ENCODE assay signal across 8 cellular contexts in the genomic region with DNA sequence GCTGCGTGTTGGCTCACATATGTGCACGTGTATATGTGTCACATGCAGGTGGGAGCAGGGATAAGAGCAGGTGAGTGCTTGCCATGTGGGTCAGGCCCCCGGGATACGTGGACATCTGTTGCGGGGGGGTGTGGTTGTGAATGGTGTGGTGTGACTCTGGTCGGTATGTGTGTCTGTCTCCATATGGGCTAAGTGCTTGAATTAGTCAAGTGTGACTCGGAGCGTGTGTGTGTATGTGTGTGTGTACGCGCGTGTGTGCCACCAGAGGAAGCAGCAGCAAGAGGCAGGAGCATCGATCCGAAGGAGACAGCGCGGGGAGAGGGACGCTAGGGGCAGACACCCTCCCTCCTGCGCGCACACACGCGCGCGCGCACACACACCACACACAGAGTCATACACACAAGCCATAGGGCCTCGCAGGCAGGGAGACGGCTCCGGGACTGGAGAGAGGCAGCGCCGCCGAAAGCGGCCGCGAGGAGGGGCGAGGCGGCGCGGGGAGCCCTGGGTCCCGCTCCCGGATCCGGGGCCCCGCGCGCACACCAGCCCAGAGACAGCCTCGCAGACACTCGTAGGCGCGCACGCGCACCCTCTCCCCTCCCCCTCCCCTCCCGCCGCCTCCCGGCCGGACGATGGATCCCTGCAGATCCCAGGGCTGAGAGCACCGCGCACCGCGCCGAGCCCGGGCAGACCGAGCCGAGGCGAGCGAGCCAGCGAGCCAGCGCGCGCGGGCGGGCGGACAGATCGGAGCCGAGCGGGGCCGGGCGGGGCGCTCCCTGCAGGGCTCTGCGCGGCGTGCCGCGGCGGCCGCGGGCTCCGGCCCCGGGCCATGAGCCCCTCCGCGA. TPM values are rescaled to one million over a fixed set of nuclear protein-coding genes. Genes with fewer than 3 reads are reported as not detected.
A peak's percentile ranks its signal among the peaks of the same experiment; 100 is the strongest.
DNase-seq lines count a peak whose midpoint lies in the region; ATAC-seq and TF ChIP-seq lines count a peak whose summit lies in the region.

Gene ASIC1 (plus strand): TSS at position 597 of the 842 bp plus-strand sequence. CDS start 1,171 bp downstream, outside the sequence.

- H3K4me1 Mint-ChIP-seq in activated T-helper 17 cell treated with anti-CD3 and anti-CD28 coated beads, Interleukin-2, amount 50 U/mL, for 72 hours = peaks cover 19% of the 10 kb centered on the region
- peaks cover 43 to 59% (median 51%) of the 10 kb centered on the region in 4 donors for H3K4me1 Mint-ChIP-seq in naive thymus-derived CD8-positive, alpha-beta T cell

- peak; percentile 14; the same call in 1 of the 2 replicates for TF ChIP-seq CTCF in AG04450 (IDR thresholded peaks at IDR 0.05; ENCODE audit: low read depth, low read length)
- TF ChIP-seq CTCF in fibroblast of pulmonary artery (IDR thresholded peaks at IDR 0.05; ENCODE audit: low read length, missing control alignments) = no peak

- H3K4me3 Mint-ChIP-seq in activated T-helper 17 cell treated with anti-CD3 and anti-CD28 coated beads, Interleukin-2, amount 50 U/mL, for 72 hours = peak within 1 kb of the TSS; percentile 90
- peak within 1 kb of the TSS; percentile 83 to 98 (median 92) for H3K4me3 Mint-ChIP-seq in naive thymus-derived CD8-positive, alpha-beta T cell

- peaks cover 29% of the 10 kb centered on the region for H3K27me3 ChIP-seq in AG04450 (ENCODE audit: control insufficient read depth, insufficient read depth, low read length)
- peaks cover 76% of the 10 kb centered on the region for H3K27me3 ChIP-seq in H7 (ENCODE audit: control insufficient read depth, insufficient read depth, low read length)

- POLR2A ChIA-PET in AG04450 (lab: Yijun Ruan, JAX) = no interaction called here
- POLR2A ChIA-PET in naive thymus-derived CD8-positive, alpha-beta T cell (lab: Charles Lee) = interaction anchor here (1.3 to 2.7 kb wide), 5 partner anchors 13 to 55 kb away, joined by 6 to 19 read pairs (median 6); partner anchors contain the start of genes COX14 and SMARCD1

- no peaks in the 10 kb centered on the region; the same call in 1 of the 2 replicates for H3K9me3 ChIP-seq in AG04450 (ENCODE audit: control insufficient read depth, insufficient read depth, low read length)

- no peak within 1 kb of the TSS for H3K27ac Mint-ChIP-seq in activated T-helper 17 cell treated with anti-CD3 and anti-CD28 coated beads, Interleukin-2, amount 50 U/mL, for 72 hours
- H3K27ac Mint-ChIP-seq in naive thymus-derived CD8-positive, alpha-beta T cell = peak within 1 kb of the TSS; percentile 63 to 96 (median 90)

- CTCF ChIA-PET in AG04450 (lab: Charles Lee) = interaction anchor here (0.6 to 6.4 kb wide), 7 partner anchors 10 to 990 kb away, joined by 4 to 89 read pairs (median 30); partner anchors contain the start of gene AQP6

- H3K27me3 Mint-ChIP-seq in activated T-helper 17 cell treated with anti-CD3 and anti-CD28 coated beads, Interleukin-2, amount 50 U/mL, for 72 hours = peaks cover 43% of the 10 kb centered on the region
- H3K27me3 Mint-ChIP-seq in naive thymus-derived CD8-positive, alpha-beta T cell = peaks cover 8 to 27% (median 26%) of the 10 kb centered on the region in 5 donors

- peak; percentile 50 for ATAC-seq in activated T-helper 17 cell treated with anti-CD3 and anti-CD28 coated beads, Interleukin-2, amount 50 U/mL, for 72 hours (replicated peaks)
- peak; percentile 48 to 57 for ATAC-seq in naive thymus-derived CD8-positive, alpha-beta T cell
- ATAC-seq in GM21390 (IDR thresholded peaks at IDR 0.05; ENCODE audit: unreplicated experiment) = no peak

- H3K27ac ChIP-seq in AG04450 (ENCODE audit: low read depth, low read length) = no peak within 1 kb of the TSS

- DNase-seq in AG04450 (ENCODE audit: low read depth, low spot score) (no peak), H7 (peak; percentile 95), NOMO-1 (lab: John Stamatoyannopoulos, UW; ENCODE audit: unreplicated experiment in 2 of 2) (peak; percentile 30 to 49), fibroblast of pulmonary artery (ENCODE audit: low read depth) (peak; percentile 68), stromal cell of bone marrow (ENCODE audit: low read depth) (peak; percentile 40)
- peak in 9 of 10 donors; percentile 22 to 78 (median 38) for DNase-seq in naive thymus-derived CD8-positive, alpha-beta T cell

- peak within 1 kb of the TSS; percentile 72 for H3K4me3 ChIP-seq in AG04450 (ENCODE audit: low read depth, low read length)
- peak within 1 kb of the TSS; percentile 70 for H3K4me3 ChIP-seq in H7 (ENCODE audit: insufficient read depth, low read depth, low read length)
- peak within 1 kb of the TSS; percentile 60 for H3K4me3 ChIP-seq in fibroblast of pulmonary artery (replicated peaks; ENCODE audit: low read depth, low read length)

- no peaks in the 10 kb centered on the region for H3K36me3 ChIP-seq in H7 (replicated peaks; ENCODE audit: control insufficient read depth, insufficient read depth, low read length)

- no peaks in the 10 kb centered on the region for H3K9me3 Mint-ChIP-seq in activated T-helper 17 cell treated with anti-CD3 and anti-CD28 coated beads, Interleukin-2, amount 50 U/mL, for 72 hours
- no peaks in the 10 kb centered on the region for H3K9me3 Mint-ChIP-seq in naive thymus-derived CD8-positive, alpha-beta T cell

- H3K36me3 Mint-ChIP-seq in activated T-helper 17 cell treated with anti-CD3 and anti-CD28 coated beads, Interleukin-2, amount 50 U/mL, for 72 hours (ENCODE audit: low read depth) = no peaks in the 10 kb centered on the region
- no peaks in the 10 kb centered on the region for H3K36me3 Mint-ChIP-seq in naive thymus-derived CD8-positive, alpha-beta T cell

RNA-seq across cellular contexts. Expression of gene ASIC1, which starts in this region (rescaled TPM):
- 9.9 and 10.2 TPM in 2 replicates for polyA plus RNA-seq in AG04450 (2011; rRNA removed)
- 10.4 and 13.4 TPM in 2 replicates for polyA minus RNA-seq in AG04450 (2011; rRNA and poly(A)+ RNA removed)
- 0.81 and 1.2 TPM in 2 replicates for total RNA-seq in H7 (2014; rRNA removed; shearing (Covaris generic))
- total RNA-seq in activated T-helper 17 cell treated with anti-CD3 and anti-CD28 coated beads, Interleukin-2, amount 50 U/mL, for 72 hours = 1 to 10 TPM in 1 of 2 donors, under 1 TPM in 1; 0.53 to 1.4 TPM
- total RNA-seq in naive thymus-derived CD8-positive, alpha-beta T cell = 10 to 100 TPM; 11.7 to 12.2 TPM
- polyA plus RNA-seq in naive thymus-derived CD8-positive, alpha-beta T cell = 1 to 10 TPM in 2 of 3 donors, under 1 TPM in 1; 0.97 to 1.3 (median 1.0) TPM
